ENCODE assay signal across 8 cellular contexts in the genomic region with DNA sequence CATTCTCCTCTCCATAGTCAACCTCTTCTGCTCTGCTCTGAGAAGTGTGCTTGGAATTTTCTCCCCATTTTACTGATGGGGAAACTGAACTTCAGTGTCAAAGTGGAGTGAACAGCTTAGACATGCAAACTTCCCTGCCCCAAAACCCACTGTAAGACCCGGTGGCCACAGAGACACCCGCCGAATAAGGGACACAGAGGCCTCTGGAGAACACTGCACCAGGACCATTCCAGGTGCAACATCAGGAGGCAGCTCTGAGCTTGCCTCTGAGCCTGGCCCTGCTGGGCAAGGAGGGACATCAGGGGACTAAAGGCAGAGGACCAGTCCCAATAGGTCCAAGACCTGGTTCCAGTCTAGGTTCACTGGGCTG. TPM values are rescaled to one million over a fixed set of nuclear protein-coding genes. Genes with fewer than 3 reads are reported as not detected.
A peak's percentile ranks its signal among the peaks of the same experiment; 100 is the strongest.
DNase-seq lines count a peak whose midpoint lies in the region; ATAC-seq and TF ChIP-seq lines count a peak whose summit lies in the region.

No MANE protein-coding gene starts in this region.

- H2AFZ ChIP-seq in DND-41 (ENCODE audit: low read depth, low read length) = no peak overlapping the region

- no peaks in the 10 kb centered on the region for H3K9me3 ChIP-seq in DND-41 (ENCODE audit: insufficient read depth, low read length, severe bottlenecking)

- no peak for TF ChIP-seq CTCF in DND-41 (IDR thresholded peaks at IDR 0.05; ENCODE audit: borderline replicate concordance, extremely low read depth, low read length, poor library complexity, severe bottlenecking)
- no peak for TF ChIP-seq CTCF in WI38 (IDR thresholded peaks at IDR 0.05; ENCODE audit: low read depth, low read length)
- TF ChIP-seq CTCF in fibroblast of villous mesenchyme (IDR thresholded peaks at IDR 0.05; ENCODE audit: insufficient read depth, low read depth, low read length) = no peak
- TF ChIP-seq CTCF in retinal pigment epithelial cell (conservative IDR thresholded peaks at IDR 0.05; ENCODE audit: low read depth, low read length) = peak; percentile 20

- peaks cover 2% of the 10 kb centered on the region; the same call in 1 of the 2 replicates for H3K79me2 ChIP-seq in DND-41 (ENCODE audit: insufficient read depth, low read length)

- no peak overlapping the region; the same call in 1 of the 2 replicates for H3K9ac ChIP-seq in DND-41 (ENCODE audit: low read depth, low read length)

- ATAC-seq in DND-41 (ENCODE audit: insufficient read depth, low read depth) = no peak
- no peak for ATAC-seq in HG02642 (IDR thresholded peaks at IDR 0.05; ENCODE audit: poor library complexity, unreplicated experiment)
- no peak for ATAC-seq in GM21717 (IDR thresholded peaks at IDR 0.05; ENCODE audit: unreplicated experiment)

- no peaks in the 10 kb centered on the region for H3K36me3 ChIP-seq in DND-41 (ENCODE audit: insufficient read depth, low read length)

- H3K27ac ChIP-seq in DND-41 (ENCODE audit: low read length) = no peak overlapping the region; the same call in 1 of the 2 replicates

- peaks cover 43% of the 10 kb centered on the region; the same call in 1 of the 2 replicates for H4K20me1 ChIP-seq in DND-41 (ENCODE audit: insufficient read depth, low read length)

- H3K4me1 ChIP-seq in DND-41 (ENCODE audit: insufficient read depth, low read length) = peaks cover 51% of the 10 kb centered on the region

- H3K4me2 ChIP-seq in DND-41 (ENCODE audit: insufficient read depth, low read length) = peak overlapping the region; percentile 92; the same call in 1 of the 2 replicates

- peaks cover 22% of the 10 kb centered on the region for H3K27me3 ChIP-seq in DND-41 (ENCODE audit: insufficient read depth, low read length, poor library complexity)

- H3K4me3 ChIP-seq in DND-41 (ENCODE audit: low read depth in 1 of 2, low read length in 2 of 2) = no peak overlapping the region; a peak in 1 of 4 replicates
- H3K4me3 ChIP-seq in WI38 (ENCODE audit: low read depth, low read length) = peak overlapping the region; percentile 87
- H3K4me3 ChIP-seq in fibroblast of villous mesenchyme (ENCODE audit: low read depth, low read length) = peak overlapping the region; percentile 58
- peak overlapping the region; percentile 78 for H3K4me3 ChIP-seq in retinal pigment epithelial cell (ENCODE audit: low read length)

- DNase-seq in DND-41 = no peak
- no peak for DNase-seq in fibroblast of villous mesenchyme (ENCODE audit: low read depth)
- DNase-seq in retinal pigment epithelial cell (ENCODE audit: low read depth) = no peak
- no peak for DNase-seq in NCI-H1092 (lab: John Stamatoyannopoulos, UW)
- no peak for DNase-seq in NCI-H187 treated with DMSO at 0.1 percent for 48 hours (lab: John Stamatoyannopoulos, UW)

RNA-seq across cellular contexts. Expression of gene HDAC7, which starts 1.7 kb away (rescaled TPM):
- total RNA-seq in fibroblast of villous mesenchyme = 39.9 and 47.9 TPM in 2 replicates

RNA-seq across cellular contexts. Expression of gene SLC48A1, which starts 45.0 kb away (rescaled TPM):
- total RNA-seq in fibroblast of villous mesenchyme = 10.6 and 19.4 TPM in 2 replicates

RNA-seq across cellular contexts. Expression of gene RAPGEF3, which starts 59.3 kb away (rescaled TPM):
- total RNA-seq in fibroblast of villous mesenchyme = 3.2 and 9.1 TPM in 2 replicates

Comparison
In these comparisons a context has a peak if more than half of its experiments do, and no peak if none do; other contexts are left out.
1. H3K4me3 ChIP-seq: peak in WI38 (single experiment), fibroblast of villous mesenchyme (single experiment) and retinal pigment epithelial cell (single experiment); none in DND-41 (0 of 2).